ENCODE assay signal across 14 cellular contexts in genomic region chr1:107954719-107955415, GRCh38.
"Had no signal": no experiment of that assay in that cellular context is flagged by ENCODE, and none has a peak within 500 bp of the region (broad histone marks: within the 10 kb centered on the region; RNA-seq: fewer than 3 reads in every experiment).

No MANE protein-coding gene starts in this region.

- H3K4me3 ChIP-seq: transverse colon had no signal

- ATAC-seq: esophagus mucosa, WTC11 had no signal

- H3K27ac Mint-ChIP-seq: activated CD4-positive, alpha-beta T cell treated with anti-CD3 and anti-CD28 coated beads, Interleukin-2, amount 10 ng/mL, durations not matched to agents 24 days and 14 days; activated naive CD8-positive, alpha-beta T cell; T-helper 1 cell treated with Interleukin-12 subunit alpha and Interleukin-12 subunit beta and Interleukin-4 antibody, amounts not matched to agents 30 μg/mL and 1 μg/mL, for 36 hours; WTC11 had no signal

- H3K4me3 Mint-ChIP-seq: activated CD4-positive, alpha-beta T cell treated with anti-CD3 and anti-CD28 coated beads, Interleukin-2, amount 10 ng/mL, durations not matched to agents 24 days and 14 days; activated naive CD8-positive, alpha-beta T cell; T-helper 1 cell treated with Interleukin-12 subunit alpha and Interleukin-12 subunit beta and Interleukin-4 antibody, amounts not matched to agents 30 μg/mL and 1 μg/mL, for 36 hours; WTC11 had no signal

- H3K36me3 Mint-ChIP-seq: WTC11 had no signal

- H3K27me3 ChIP-seq: transverse colon had no signal

- H3K27me3 Mint-ChIP-seq: activated CD4-positive, alpha-beta T cell treated with anti-CD3 and anti-CD28 coated beads, Interleukin-2, amount 10 ng/mL, durations not matched to agents 24 days and 14 days; activated naive CD8-positive, alpha-beta T cell had no signal

- H3K9me3 Mint-ChIP-seq: activated CD4-positive, alpha-beta T cell treated with anti-CD3 and anti-CD28 coated beads, Interleukin-2, amount 10 ng/mL, durations not matched to agents 24 days and 14 days; T-helper 1 cell treated with Interleukin-12 subunit alpha and Interleukin-12 subunit beta and Interleukin-4 antibody, amounts not matched to agents 30 μg/mL and 1 μg/mL, for 36 hours; WTC11 had no signal

- DNase-seq: activated CD4-positive, alpha-beta T cell treated with anti-CD3 and anti-CD28 coated beads, Interleukin-2, amount 10 ng/mL, durations not matched to agents 24 days and 14 days; activated effector memory CD4-positive, alpha-beta T cell treated with anti-CD3 and anti-CD28 coated beads, Interleukin-2, amount 50 U/mL, for 16 hours; activated T-cell treated with anti-CD3 and anti-CD28 coated beads, Interleukin-2, amount 50 U/mL, for 1 hour; anterior cingulate cortex; dermis blood vessel endothelial cell; hypothalamus; retina; stimulated activated CD4-positive, alpha-beta T cell treated with anti-CD3 and anti-CD28 coated beads, Interleukin-15, amount 100 ng/mL, for 24 hours; substantia nigra; transverse colon had no signal

- H3K9me3 ChIP-seq: transverse colon had no signal

- H3K36me3 ChIP-seq: transverse colon had no signal
